Comparison of ENCODE assay signal across 10 cellular contexts in genomic region chr6:18148304-18149025, GRCh38. TPM values are rescaled to one million over a fixed set of nuclear protein-coding genes. Genes with fewer than 3 reads are reported as not detected.
DNase-seq lines count a peak whose midpoint lies in the region; ATAC-seq, FAIRE-seq and TF ChIP-seq lines count a peak whose summit lies in the region.
"Had no signal": no experiment of that assay in that cellular context is flagged by ENCODE, and none has a peak within 500 bp of the region (broad histone marks: within the 10 kb centered on the region; RNA-seq: fewer than 3 reads in every experiment).

No MANE protein-coding gene starts in this region.

- no peak for TF ChIP-seq POLR2A in transverse colon (IDR thresholded peaks at IDR 0.05)

- intact Hi-C loops in transverse colon (cut with DNase I; ENCODE audit: low total_unique reads), result no loop called here
- intact Hi-C loops in natural killer cell (cut with micrococcal nuclease), result no loop called here

- no peak for TF ChIP-seq EP300 in transverse colon (IDR thresholded peaks at IDR 0.05; ENCODE audit: low read depth)

- no peak overlapping the region for H3K27ac ChIP-seq in HEK293 (ENCODE audit: extremely low read depth, low read depth, low read length)
- peak overlapping the region; percentile 27 to 74 (median 58) for H3K27ac ChIP-seq in transverse colon

- H3K36me3 Mint-ChIP-seq in natural killer cell, result peaks cover under 1% of the 10 kb centered on the region

- H3K4me3 ChIP-seq in HEK293 (ENCODE audit: low read depth, low read length) (no peak overlapping the region), transverse colon (no peak overlapping the region)

- H3K36me3 ChIP-seq in HEK293 (ENCODE audit: control insufficient read depth in 2 of 2, insufficient read depth in 1 of 2, low read length in 2 of 2), result peaks cover 0 to 5% of the 10 kb centered on the region in 2 experiments; a peak in 2 of 3 replicates
- H3K36me3 ChIP-seq in transverse colon, result peaks cover 0 to 8% (median 0%) of the 10 kb centered on the region in 4 donors

- CTCF ChIA-PET in HEK293 (lab: Yijun Ruan, JAX), result interaction anchor here (0.7 kb wide), 1 partner anchor 247 kb away, joined by 4 read pairs; no protein-coding TSS in a partner anchor

- peaks cover 11 to 19% of the 10 kb centered on the region in 2 donors for H3K4me1 Mint-ChIP-seq in natural killer cell

- 63 to 68% methylated on average over 5 of the region's 5 CpGs for WGBS in transverse colon (ENCODE audit: low coverage in 1 of 2), 2 donors

- POLR2A ChIA-PET in HEK293 (lab: Yijun Ruan, JAX), result interaction anchor here (0.7 kb wide), 1 partner anchor 27 kb away, joined by 3 read pairs; no protein-coding TSS in a partner anchor

- no peak overlapping the region for H3K4me3 Mint-ChIP-seq in natural killer cell
- H3K4me3 Mint-ChIP-seq: activated T-cell treated with anti-CD3 and anti-CD28 coated beads, Interleukin-2, amount 50 U/mL, for 24 hours had no signal

- peak; percentile 94 for DNase-seq in RCC 7860 (ENCODE audit: low spot score)
- DNase-seq in fibroblast of peridontal ligament (ENCODE audit: extremely low read depth), result peak; percentile 83
- DNase-seq in transverse colon, result peak; percentile 58
- no peak for DNase-seq in NCI-H1930 (lab: John Stamatoyannopoulos, UW)
- DNase-seq in DMS153 (lab: John Stamatoyannopoulos, UW), result no peak
- no peak for DNase-seq in natural killer cell
- DNase-seq: activated T-cell treated with anti-CD3 and anti-CD28 coated beads, Interleukin-2, amount 50 U/mL, for 24 hours; NCI-H187 had no signal

- H3K27ac Mint-ChIP-seq in natural killer cell, result no peak overlapping the region
- H3K27ac Mint-ChIP-seq: activated T-cell treated with anti-CD3 and anti-CD28 coated beads, Interleukin-2, amount 50 U/mL, for 24 hours had no signal

- no peaks in the 10 kb centered on the region for H3K9me3 Mint-ChIP-seq in natural killer cell
- H3K9me3 Mint-ChIP-seq: activated T-cell treated with anti-CD3 and anti-CD28 coated beads, Interleukin-2, amount 50 U/mL, for 24 hours had no signal

- peaks cover 2% of the 10 kb centered on the region; the same call in 1 of the 2 replicates for H3K4me1 ChIP-seq in HEK293 (ENCODE audit: control insufficient read depth, insufficient read depth, low read length)
- peaks cover 0 to 30% (median 18%) of the 10 kb centered on the region in 4 donors for H3K4me1 ChIP-seq in transverse colon

- H3K27me3 ChIP-seq in transverse colon, result no peaks in the 10 kb centered on the region

- TF ChIP-seq CTCF in HEK293 (tag by site-specific recombination; IDR thresholded peaks at IDR 0.05), result no peak
- TF ChIP-seq CTCF in transverse colon (IDR thresholded peaks at IDR 0.05), result no peak
- no peak for TF ChIP-seq CTCF in natural killer cell (IDR thresholded peaks at IDR 0.05)

- H3K9me3 ChIP-seq in HEK293 (ENCODE audit: control insufficient read depth, insufficient read depth, low read depth, low read length) (no peaks in the 10 kb centered on the region), transverse colon (no peaks in the 10 kb centered on the region)

- H3K27me3 Mint-ChIP-seq in natural killer cell (ENCODE audit: low read depth in 2 of 2), result no peaks in the 10 kb centered on the region
- H3K27me3 Mint-ChIP-seq: activated T-cell treated with anti-CD3 and anti-CD28 coated beads, Interleukin-2, amount 50 U/mL, for 24 hours had no signal

- no peak for ATAC-seq in natural killer cell

- in situ Hi-C loops in transverse colon (cut with MboI; ENCODE audit: low pct_ligation_motif_present in 1 of 4, low pct_unique_long_range_greater_than_20kb in 1 of 4, low sequenced_read_pairs in 3 of 4), result loop anchor here in 2 of 4 donors (25.0 kb wide), 2 partner anchors 561 to 986 kb away; no protein-coding TSS in a partner anchor

- peak; percentile 91 for FAIRE-seq in RCC 7860 (lab: Jason Lieb, UNC)
- FAIRE-seq: colon had no signal

TF ChIP-seq in HEK293, 187 proteins besides CTCF, POLR2A, EP300 and RAD21 (continues in another document):
- TF ChIP-seq WT1 (tag by site-specific recombination; IDR thresholded peaks at IDR 0.05) (no peak), ZBTB26 (tag by site-specific recombination; optimal IDR thresholded peaks at IDR 0.05) (no peak), ZNF513 (tag by site-specific recombination; IDR thresholded peaks at IDR 0.05) (peak; percentile 92), ZNF239 (tag by site-specific recombination; IDR thresholded peaks at IDR 0.05) (no peak), ZNF629 (tag by site-specific recombination; IDR thresholded peaks at IDR 0.05) (peak; percentile 79), ZBTB21 (tag by site-specific recombination; IDR thresholded peaks at IDR 0.05) (peak; percentile 86), ZNF580 (tag by site-specific recombination; IDR thresholded peaks at IDR 0.05) (no peak), IKZF3 (tag by site-specific recombination; IDR thresholded peaks at IDR 0.05) (no peak), ZNF549 (tag by site-specific recombination; IDR thresholded peaks at IDR 0.05) (no peak), GFI1B (tag by site-specific recombination; IDR thresholded peaks at IDR 0.05) (no peak), KLF9 (tag by site-specific recombination; IDR thresholded peaks at IDR 0.05; ENCODE audit: low read depth) (peak; percentile 49; the same call in 1 of the 2 replicates), TSHZ1 (tag by site-specific recombination; IDR thresholded peaks at IDR 0.05; ENCODE audit: borderline replicate concordance) (peak; percentile 48; the same call in 1 of the 2 replicates), ZNF843 (tag by site-specific recombination; IDR thresholded peaks at IDR 0.05) (no peak), ZNF571 (tag by site-specific recombination; IDR thresholded peaks at IDR 0.05) (no peak)

RNA-seq across cellular contexts. Expression of gene TPMT, which starts 6.4 kb away (rescaled TPM):
- total RNA-seq in transverse colon (10 to 100 TPM; 15.1 to 53.5 (median 32.8) TPM), natural killer cell (10 to 100 TPM in 1 of 3 donors, 1 to 10 TPM in 2; 8.9 to 11.4 (median 9.6) TPM)

RNA-seq across cellular contexts. Expression of gene KDM1B, which starts 6.8 kb away (rescaled TPM):
- 10 to 100 TPM; 18.9 to 70.7 (median 40.0) TPM for total RNA-seq in transverse colon
- 10 to 100 TPM; 12.7 to 13.3 (median 13.0) TPM for total RNA-seq in natural killer cell

RNA-seq across cellular contexts. Expression of gene NHLRC1, which starts 26.0 kb away (rescaled TPM):
- total RNA-seq in transverse colon (1 to 10 TPM in 2 of 4 donors, not detected in 2; 1.1 to 2.1 TPM), natural killer cell (under 1 TPM; 0.58 to 0.89 (median 0.68) TPM)

Comparison
In these comparisons a context has a peak if more than half of its experiments do, and no peak if none do; other contexts are left out.
1. DNase-seq: peak in RCC 7860 (single experiment), fibroblast of peridontal ligament (single experiment) and transverse colon (single experiment); none in NCI-H1930 (0 of 2), DMS153 (single experiment) and natural killer cell (single experiment).